Comparison of ENCODE assay signal across 9 cellular contexts in genomic region chr1:184974837-184975115, GRCh38. TPM values are rescaled to one million over a fixed set of nuclear protein-coding genes. Genes with fewer than 3 reads are reported as not detected.
DNase-seq lines count a peak whose midpoint lies in the region; ATAC-seq, FAIRE-seq and TF ChIP-seq lines count a peak whose summit lies in the region.
"Had no signal": no experiment of that assay in that cellular context is flagged by ENCODE, and none has a peak within 500 bp of the region (broad histone marks: within the 10 kb centered on the region; RNA-seq: fewer than 3 reads in every experiment).

No MANE protein-coding gene starts in this region.

- DNase-seq in A549 (ENCODE audit: low read depth in 1 of 2, low spot score in 1 of 2) (no peak), HCT116 (ENCODE audit: low read depth, low spot score) (no peak), mammary epithelial cell (no peak)
- DNase-seq in effector CD8-positive, alpha-beta T cell (lab: John Stamatoyannopoulos, UW), result no peak

- H3K4me2 ChIP-seq in A549 (peak overlapping the region; percentile 79), HCT116 (ENCODE audit: low read length) (peak overlapping the region; percentile 89), mammary epithelial cell (ENCODE audit: insufficient read depth, low read depth, low read length) (peak overlapping the region; percentile 97)

- H3K36me3 ChIP-seq in HCT116 (ENCODE audit: control insufficient read depth in 1 of 2, insufficient read depth in 2 of 2, low read length in 2 of 2) (no peaks in the 10 kb centered on the region), mammary epithelial cell (ENCODE audit: insufficient read depth, low read length) (no peaks in the 10 kb centered on the region), muscle layer of colon (ENCODE audit: insufficient read depth, low read length) (no peaks in the 10 kb centered on the region)

- H3K27me3 ChIP-seq in HCT116 (ENCODE audit: insufficient read depth, low read length) (no peaks in the 10 kb centered on the region), mammary epithelial cell (ENCODE audit: insufficient read depth, low read length) (no peaks in the 10 kb centered on the region), muscle layer of colon (ENCODE audit: control insufficient read depth in 1 of 2, insufficient read depth in 2 of 2, low read length in 2 of 2) (no peaks in the 10 kb centered on the region)

- BruUV-seq in HCT116 (replicated peaks; lab: Mats Ljungman, UMichigan) (no TSS peak), mammary epithelial cell (replicated peaks; lab: Mats Ljungman, UMichigan) (no TSS peak)

- TF ChIP-seq RAD21 in A549 (conservative IDR thresholded peaks at IDR 0.05 in 1 of 2, IDR thresholded peaks at IDR 0.05 in 1 of 2) (no peak), HCT116 (IDR thresholded peaks at IDR 0.05; ENCODE audit: low read depth) (no peak)

- TF ChIP-seq CTCF in A549 (IDR thresholded peaks at IDR 0.05) (no peak), HCT116 (IDR thresholded peaks at IDR 0.05 in 2 of 3, conservative IDR thresholded peaks at IDR 0.05 in 1 of 3; ENCODE audit: borderline replicate concordance in 1 of 3, insufficient read depth in 1 of 3, low read depth in 2 of 3, low read length in 2 of 3) (no peak), mammary epithelial cell (conservative IDR thresholded peaks at IDR 0.05 in 1 of 2, IDR thresholded peaks at IDR 0.05 in 1 of 2; ENCODE audit: extremely low read depth in 1 of 2, insufficient read depth in 1 of 2, low read depth in 1 of 2, low read length in 2 of 2) (no peak)

- FAIRE-seq in A549 (lab: Jason Lieb, UNC), result no peak
- FAIRE-seq: G401.6 had no signal

- dilution Hi-C loops in mammary epithelial cell (cut with HindIII; ENCODE audit: low sequenced_read_pairs), result no loop called here

- in situ Hi-C loops in mammary epithelial cell (cut with MboI; ENCODE audit: low sequenced_read_pairs in 2 of 2), result no loop called here

- no peak for TF ChIP-seq EP300 in A549 (IDR thresholded peaks at IDR 0.05)

- peak overlapping the region; percentile 66 for H2AFZ ChIP-seq in HCT116 (ENCODE audit: low read depth, low read length, poor library complexity, severe bottlenecking)
- peak overlapping the region; percentile 86 for H2AFZ ChIP-seq in mammary epithelial cell (ENCODE audit: low read depth, low read length)

- no peaks in the 10 kb centered on the region for H3K9me2 ChIP-seq in HCT116 (ENCODE audit: insufficient read depth)

- 73% methylated on average over 4 of the region's 4 CpGs for WGBS in A549 (ENCODE audit: missing lambda C conversion rate)
- WGBS in mammary epithelial cell (ENCODE audit: low coverage, missing lambda C conversion rate), result 39% methylated on average over 4 of the region's 4 CpGs

- peak overlapping the region; percentile 55 for H3K9ac ChIP-seq in HCT116 (ENCODE audit: low read length)
- H3K9ac ChIP-seq in mammary epithelial cell (ENCODE audit: insufficient read depth, low read length), result no peak overlapping the region
- no peak overlapping the region for H3K9ac ChIP-seq in muscle layer of colon (ENCODE audit: low read length)

- no peak for ATAC-seq in A549
- no peak for ATAC-seq in HCT116
- ATAC-seq in GM18502 (IDR thresholded peaks at IDR 0.05; ENCODE audit: poor library complexity, unreplicated experiment), result no peak
- ATAC-seq in GM21825 (IDR thresholded peaks at IDR 0.05; ENCODE audit: unreplicated experiment), result no peak
- ATAC-seq in GM18909 (IDR thresholded peaks at IDR 0.05; ENCODE audit: poor library complexity, unreplicated experiment), result no peak

- CTCF ChIA-PET in A549 (lab: Yijun Ruan, JAX) (interaction anchor here (17.1 kb wide), 1 partner anchor 165 kb away, joined by 222 read pairs; no protein-coding TSS in a partner anchor), HCT116 (lab: Charles Lee) (interaction anchor here (1.0 kb wide), 1 partner anchor 170 kb away, joined by 3 read pairs; no protein-coding TSS in a partner anchor), mammary epithelial cell (lab: Charles Lee; ENCODE audit: low non-redundant PET) (interaction anchor here (0.6 kb wide), 1 partner anchor 381 kb away, joined by 3 read pairs; no protein-coding TSS in a partner anchor)

- RAD21 ChIA-PET in HCT116 (lab: Charles Lee; ENCODE audit: low non-redundant PET in 1 of 2, low total read pairs in 2 of 2, uncharacterized antibody in 2 of 2, unreplicated experiment in 2 of 2), result no interaction called here

- TF ChIP-seq POLR2A in A549 (IDR thresholded peaks at IDR 0.05; ENCODE audit: low read length), result no peak
- TF ChIP-seq POLR2A in HCT116 (IDR thresholded peaks at IDR 0.05; ENCODE audit: borderline replicate concordance, extremely low read depth, insufficient read depth, insufficient read length), result no peak

- no peaks in the 10 kb centered on the region for H3K9me3 ChIP-seq in A549
- H3K9me3 ChIP-seq in HCT116 (ENCODE audit: control insufficient read depth in 1 of 2, insufficient read depth in 1 of 2, low read depth in 1 of 2, low read length in 2 of 2), result no peaks in the 10 kb centered on the region
- no peaks in the 10 kb centered on the region for H3K9me3 ChIP-seq in mammary epithelial cell (replicated peaks; ENCODE audit: insufficient read depth, low read length)
- no peaks in the 10 kb centered on the region for H3K9me3 ChIP-seq in muscle layer of colon (ENCODE audit: low read length)

- intact Hi-C loops in HCT116 (cut with micrococcal nuclease), result no loop called here
- intact Hi-C loops in mammary epithelial cell (cut with micrococcal nuclease), result loop anchor here (1.0 to 10.0 kb wide), 4 partner anchors 21 to 250 kb away; partner anchors contain the start of genes SWT1 and TRMT1L

- H3K4me1 ChIP-seq in A549 (no peaks in the 10 kb centered on the region; the same call in 2 of the 3 replicates), HCT116 (ENCODE audit: control insufficient read depth in 1 of 2, insufficient read depth in 2 of 2, low read length in 2 of 2) (peaks cover 0 to 5% of the 10 kb centered on the region in 2 experiments; a peak in 1 of 4 replicates), mammary epithelial cell (ENCODE audit: insufficient read depth, low read length) (peaks cover 17% of the 10 kb centered on the region), muscle layer of colon (ENCODE audit: insufficient read depth, low read length) (peaks cover 20% of the 10 kb centered on the region)

- H3K79me2 ChIP-seq in HCT116 (ENCODE audit: insufficient read depth, low read length) (no peaks in the 10 kb centered on the region), mammary epithelial cell (ENCODE audit: insufficient read depth, low read length) (no peaks in the 10 kb centered on the region)

- H3K4me3 ChIP-seq in A549, result peak overlapping the region; percentile 70; the same call in 2 of the 3 replicates
- H3K4me3 ChIP-seq in HCT116 (replicated peaks in 1 of 2; ENCODE audit: low read depth in 1 of 2, low read length in 2 of 2), result peak overlapping the region; percentile 40 to 62; a peak in 3 of 4 replicates
- no peak overlapping the region for H3K4me3 ChIP-seq in mammary epithelial cell (replicated peaks in 1 of 3; ENCODE audit: insufficient read depth in 1 of 3, low read depth in 2 of 3, low read length in 3 of 3)
- H3K4me3 ChIP-seq in muscle layer of colon (ENCODE audit: low read depth in 1 of 2, low read length in 2 of 2), result peak overlapping the region; percentile 92 to 95

- H3K27ac ChIP-seq in A549, result no peak overlapping the region
- H3K27ac ChIP-seq in HCT116 (ENCODE audit: low read depth, low read length), result no peak overlapping the region
- no peak overlapping the region for H3K27ac ChIP-seq in mammary epithelial cell (ENCODE audit: insufficient read depth, low read depth, low read length)
- peak overlapping the region; percentile 88 for H3K27ac ChIP-seq in muscle layer of colon (ENCODE audit: low read depth, low read length)

- no peaks in the 10 kb centered on the region for H4K20me1 ChIP-seq in HCT116 (ENCODE audit: insufficient read depth)
- H4K20me1 ChIP-seq in mammary epithelial cell (ENCODE audit: insufficient read depth, low read length), result no peaks in the 10 kb centered on the region

- POLR2A ChIA-PET in A549 (lab: Yijun Ruan, JAX), result no interaction called here
- POLR2A ChIA-PET in HCT116 (lab: Charles Lee), result interaction anchor here (1.5 kb wide), 1 partner anchor 16 kb away, joined by 4 read pairs; no protein-coding TSS in a partner anchor

TF ChIP-seq in A549, 52 proteins besides CTCF, POLR2A, EP300 and RAD21:
- TF ChIP-seq CEBPB (IDR thresholded peaks at IDR 0.05), result no peak

TF ChIP-seq in HCT116, 20 proteins besides CTCF, POLR2A, EP300 and RAD21 (continues in another document):
- no peak for TF ChIP-seq MAX (IDR thresholded peaks at IDR 0.05)
- TF ChIP-seq CEBPB (IDR thresholded peaks at IDR 0.05; ENCODE audit: low read depth), result no peak
- no peak for TF ChIP-seq SP1 (IDR thresholded peaks at IDR 0.05; ENCODE audit: low read depth)
- TF ChIP-seq CBX3 (IDR thresholded peaks at IDR 0.05; ENCODE audit: low read depth), result no peak

RNA-seq across cellular contexts. Expression of gene NIBAN1, which starts 0.5 kb away (rescaled TPM):
- polyA plus RNA-seq in A549 (2011; rRNA removed), result 12.7 and 15.4 TPM in 2 replicates
- 0.29 and 0.36 TPM in 2 replicates for polyA plus RNA-seq in A549 (2012; cell fraction: cytosol; rRNA removed)
- 0.40 and 0.49 TPM in 2 replicates for polyA plus RNA-seq in A549 (2012; cell fraction: nucleus; rRNA removed)
- 0.33 to 0.67 TPM (median 0.35 TPM) in 3 replicates for polyA plus RNA-seq in A549 (2017; fragmentation: RNase III; extraction: RNeasy Plus Mini Kit Qiagen cat#74134 plus additional on column Dnase treatment)
- 10.4 and 10.9 TPM in 2 replicates for polyA minus RNA-seq in A549 (2011; rRNA and poly(A)+ RNA removed)
- 10.3 TPM for total RNA-seq in HCT116 (2021; ENCODE audit: unreplicated experiment)
- polyA plus RNA-seq in HCT116 (2012), result 9.5 and 11.1 TPM in 2 replicates
- 10 to 100 TPM; 35.8 to 70.3 TPM for total RNA-seq in mammary epithelial cell
- 3.2 TPM for polyA plus RNA-seq in mammary epithelial cell
- polyA minus RNA-seq in mammary epithelial cell, result 8.3 TPM

Comparison
In these comparisons a context has a peak if more than half of its experiments do, and no peak if none do; other contexts are left out.
1. H3K4me3 ChIP-seq: peak in A549 (single experiment), HCT116 (2 of 2) and muscle layer of colon (2 of 2); none in mammary epithelial cell (0 of 3).
2. Peak in every context shown above with its lines, with median percentiles within 50 percentile points of each other: H3K4me2 ChIP-seq.